1 cellular context compared by ENCODE assay signal in genomic region chr17:16491131-16491702, GRCh38.
A peak's percentile ranks its signal among the peaks of the same experiment; 100 is the strongest.
TF ChIP-seq lines count a peak whose summit lies in the region.

No MANE protein-coding gene starts in this region.

TF ChIP-seq in H1, 55 proteins besides CTCF, POLR2A, EP300 and RAD21:
- TF ChIP-seq PHF8 (conservative IDR thresholded peaks at IDR 0.05; ENCODE audit: low read depth, low read length) (0 out of 2 replicates have a peak, but pooled peaks have one; percentile 7), TEAD4 (IDR thresholded peaks at IDR 0.05; ENCODE audit: low read depth, low read length) (0 out of 2 replicates have a peak, but pooled peaks have one; percentile 13), CHD7 (IDR thresholded peaks at IDR 0.05; ENCODE audit: insufficient replicate concordance, low read length) (no peak), HDAC2 (IDR thresholded peaks at IDR 0.05; ENCODE audit: borderline replicate concordance in 1 of 2, low read depth in 2 of 2, low read length in 2 of 2) (no peak), ZNF274 (IDR thresholded peaks at IDR 0.05; ENCODE audit: borderline replicate concordance, extremely low read depth, low read length) (no peak), SAP30 (IDR thresholded peaks at IDR 0.05; ENCODE audit: insufficient read depth, insufficient replicate concordance, low read length) (peak; percentile 59), ASH2L (IDR thresholded peaks at IDR 0.05; ENCODE audit: low read length) (peak; percentile 54), KDM4A (IDR thresholded peaks at IDR 0.05; ENCODE audit: low read depth, low read length, severe bottlenecking) (peak; percentile 64), TAF1 (IDR thresholded peaks at IDR 0.05; ENCODE audit: low read depth, low read length) (0 out of 2 replicates have a peak, but pooled peaks have one; percentile 25), CBX8 (IDR thresholded peaks at IDR 0.05; ENCODE audit: borderline replicate concordance, low read depth, low read length) (no peak), SIN3A (conservative IDR thresholded peaks at IDR 0.05 in 1 of 2, IDR thresholded peaks at IDR 0.05 in 1 of 2; ENCODE audit: low read depth in 1 of 2, low read length in 2 of 2) (0 out of 4 replicates have a peak, but pooled peaks of 1 of the 2 experiments have one; percentile 10)
